Comparison of ENCODE assay signal across 8 cellular contexts in the genomic region with DNA sequence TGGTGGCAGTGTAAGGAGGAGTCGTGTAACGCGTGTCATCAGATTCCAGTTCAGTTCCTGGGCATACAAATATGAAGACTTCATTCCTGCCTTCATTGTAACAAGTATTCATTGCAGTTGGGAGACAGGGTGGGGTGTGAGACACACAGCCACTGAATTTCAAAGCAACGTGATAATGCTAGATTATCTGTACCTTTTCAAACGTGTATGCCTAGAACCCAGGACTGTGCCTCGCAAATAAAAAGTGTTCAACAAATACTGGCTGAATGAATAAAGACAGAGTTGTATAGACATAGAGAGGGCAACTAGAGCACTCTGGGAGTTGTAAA. TPM values are rescaled to one million over a fixed set of nuclear protein-coding genes. Genes with fewer than 3 reads are reported as not detected.
A peak's percentile ranks its signal among the peaks of the same experiment; 100 is the strongest.
DNase-seq lines count a peak whose midpoint lies in the region; ATAC-seq and TF ChIP-seq lines count a peak whose summit lies in the region.
"Had no signal": no experiment of that assay in that cellular context is flagged by ENCODE, and none has a peak within 500 bp of the region (broad histone marks: within the 10 kb centered on the region; RNA-seq: fewer than 3 reads in every experiment).

No MANE protein-coding gene starts in this region.

- H3K27ac ChIP-seq in IMR-90 (ENCODE audit: insufficient read depth, low read length) (no peak overlapping the region), gastroesophageal sphincter (peak overlapping the region in 3 of 4 donors; percentile 83 to 94 (median 91)), skin epidermis (peak overlapping the region in 19 of 21 experiments; percentile 82 to 94 (median 89))

- no TSS peak for BruUV-seq in IMR-90 (replicated peaks; lab: Mats Ljungman, UMichigan)

- no peak for TF ChIP-seq EP300 in gastroesophageal sphincter (IDR thresholded peaks at IDR 0.05)

- TF ChIP-seq POLR2A in IMR-90 (IDR thresholded peaks at IDR 0.05; ENCODE audit: low read depth, low read length) = no peak
- TF ChIP-seq POLR2A in gastroesophageal sphincter (IDR thresholded peaks at IDR 0.05) = no peak

- peak overlapping the region; percentile 99 for H4K5ac ChIP-seq in IMR-90 (ENCODE audit: low read depth, low read length)

- CTCF ChIA-PET in IMR-90 (lab: Yijun Ruan, JAX) = no interaction called here
- CTCF ChIA-PET in activated B cell treated with CpG ODN at 0.5 μM for 24 hours (lab: Charles Lee) = no interaction called here

- WGBS in IMR-90 (ENCODE audit: extremely low coverage in 2 of 2, insufficient read length in 1 of 2), 2 experiments = 80% methylated on average over 3 of the region's 6 CpGs; no CpG with 5 or more reads in 1 of the 2 experiments
- 59 to 100% methylated on average over 2 to 6 of the region's 6 CpGs for WGBS in gastroesophageal sphincter (ENCODE audit: low coverage in 1 of 2), 2 donors

- TF ChIP-seq RAD21 in IMR-90 (IDR thresholded peaks at IDR 0.05; ENCODE audit: low read length) = no peak

- in situ Hi-C loops in IMR-90 (cut with MboI; ENCODE audit: low sequenced_read_pairs) = no loop called here

- H3K36me3 ChIP-seq in IMR-90 (ENCODE audit: control insufficient read depth, insufficient read depth, low read length) (peaks cover 7% of the 10 kb centered on the region), gastroesophageal sphincter (peaks cover 0 to 24% of the 10 kb centered on the region in 2 donors)

- H3K4me1 ChIP-seq in IMR-90 (ENCODE audit: control insufficient read depth, insufficient read depth, low read length) (peaks cover 4% of the 10 kb centered on the region; the same call in 1 of the 2 replicates), gastroesophageal sphincter (peaks cover 0 to 60% (median 14%) of the 10 kb centered on the region in 3 donors)

- H3K9me3 ChIP-seq in IMR-90 (ENCODE audit: control insufficient read depth, insufficient read depth, low read length) = no peaks in the 10 kb centered on the region
- no peaks in the 10 kb centered on the region for H3K9me3 ChIP-seq in gastroesophageal sphincter

- peak overlapping the region; percentile 98 for H3K4me3 Mint-ChIP-seq in activated B cell treated with CpG ODN at 0.5 μM for 24 hours

- H3K4me3 ChIP-seq in IMR-90 (ENCODE audit: insufficient read depth, low read depth, low read length) (no peak overlapping the region), gastroesophageal sphincter (peak overlapping the region in 1 of 2 donors; percentile 86), skin epidermis (peak overlapping the region in 4 of 7 experiments; percentile 73 to 91 (median 86))

- DNase-seq in IMR-90 (no peak), activated B cell treated with CpG ODN at 0.5 μM for 24 hours (no peak), activated gamma-delta T cell (lab: John Stamatoyannopoulos, UW) (no peak)
- no peak for DNase-seq in activated CD8-positive, alpha-beta memory T cell treated with anti-CD3 and anti-CD28 coated beads, Interleukin-2, amount 50 U/mL, for 48 hours

- no peaks in the 10 kb centered on the region for H3K9me3 Mint-ChIP-seq in activated B cell treated with CpG ODN at 0.5 μM for 24 hours

- POLR2A ChIA-PET in IMR-90 (lab: Charles Lee; ENCODE audit: unreplicated experiment) (no interaction called here), activated B cell treated with CpG ODN at 0.5 μM for 24 hours (lab: Charles Lee) (no interaction called here)

- no peaks in the 10 kb centered on the region for H3K27me3 Mint-ChIP-seq in activated B cell treated with CpG ODN at 0.5 μM for 24 hours

- peaks cover 7% of the 10 kb centered on the region for H3K27me3 ChIP-seq in IMR-90 (ENCODE audit: control insufficient read depth, insufficient read depth, low read length)
- no peaks in the 10 kb centered on the region for H3K27me3 ChIP-seq in gastroesophageal sphincter

- no peak overlapping the region for H3K9ac ChIP-seq in IMR-90 (ENCODE audit: low read depth, low read length)

- H2BK120ac ChIP-seq in IMR-90 (ENCODE audit: low read depth, low read length) = peak overlapping the region; percentile 89; the same call in 1 of the 2 replicates

- peak overlapping the region; percentile 12 for H3K27ac Mint-ChIP-seq in activated B cell treated with CpG ODN at 0.5 μM for 24 hours

- peaks cover 39% of the 10 kb centered on the region for H3K36me3 Mint-ChIP-seq in activated B cell treated with CpG ODN at 0.5 μM for 24 hours (ENCODE audit: low read depth)

- peak overlapping the region; percentile 90; the same call in 1 of the 2 replicates for H3K14ac ChIP-seq in IMR-90 (replicated peaks; ENCODE audit: low read depth, low read length)

- H2BK20ac ChIP-seq in IMR-90 (ENCODE audit: low read depth, low read length) = no peak overlapping the region

- no peak overlapping the region; the same call in 1 of the 2 replicates for H3K18ac ChIP-seq in IMR-90 (ENCODE audit: low read depth, low read length)

- no peak for TF ChIP-seq CTCF in IMR-90 (conservative IDR thresholded peaks at IDR 0.05; ENCODE audit: low read depth, low read length)
- no peak for TF ChIP-seq CTCF in activated B cell treated with CpG ODN at 0.5 μM for 24 hours (IDR thresholded peaks at IDR 0.05)
- TF ChIP-seq CTCF in gastroesophageal sphincter (IDR thresholded peaks at IDR 0.05) = no peak

- peaks cover 7% of the 10 kb centered on the region for H3K9me1 ChIP-seq in IMR-90 (ENCODE audit: insufficient read depth, low read length)

- H2BK15ac ChIP-seq in IMR-90 (ENCODE audit: low read depth, low read length) = peak overlapping the region; percentile 90; the same call in 1 of the 3 replicates

- H4K91ac ChIP-seq in IMR-90 (ENCODE audit: insufficient read depth, low read depth, low read length) = peak overlapping the region; percentile 10; the same call in 1 of the 2 replicates

- peak overlapping the region; percentile 98 for H2AFZ ChIP-seq in IMR-90 (replicated peaks; ENCODE audit: low read length, poor library complexity)

- H3K4ac ChIP-seq in IMR-90 (ENCODE audit: low read depth, low read length) = peak overlapping the region; percentile 88

- H3K4me2 ChIP-seq in IMR-90 (ENCODE audit: low read depth, low read length) = peak overlapping the region; percentile 91

- no peak overlapping the region for H3K56ac ChIP-seq in IMR-90 (ENCODE audit: extremely low read depth, insufficient read depth, low read length)

- H3K79me1 ChIP-seq in IMR-90 (ENCODE audit: low read depth in 1 of 2, low read length in 2 of 2) = peaks cover 9 to 26% of the 10 kb centered on the region in 2 experiments

- H2AK5ac ChIP-seq in IMR-90 (ENCODE audit: low read depth, low read length) = peak overlapping the region; percentile 27; the same call in 1 of the 2 replicates

- dilution Hi-C loops in IMR-90 (cut with HindIII; ENCODE audit: low sequenced_read_pairs, unreplicated experiment) = no loop called here

- ATAC-seq in IMR-90 (ENCODE audit: low read depth) = no peak
- ATAC-seq in activated B cell treated with CpG ODN at 0.5 μM for 24 hours (ENCODE audit: low read depth) = no peak
- ATAC-seq in gastroesophageal sphincter = no peak
- no peak for ATAC-seq in HG03565 (IDR thresholded peaks at IDR 0.05; ENCODE audit: unreplicated experiment)

- no peak overlapping the region for H3K23ac ChIP-seq in IMR-90 (ENCODE audit: low read depth, low read length)

- H2BK5ac ChIP-seq in IMR-90 (ENCODE audit: low read depth, low read length, poor library complexity, severe bottlenecking) = peak overlapping the region; percentile 82

- intact Hi-C loops in IMR-90 (cut with micrococcal nuclease) = loop anchor here (2.0 kb wide), 1 partner anchor 25 kb away; no protein-coding TSS in a partner anchor
- intact Hi-C loops in activated B cell treated with CpG ODN at 0.5 μM for 24 hours (cut with micrococcal nuclease) = loop anchor here (5.0 kb wide), 2 partner anchors 129 to 439 kb away; a partner anchor contains a TSS

- peak overlapping the region; percentile 85 to 95; a peak in 3 of 4 replicates for H4K8ac ChIP-seq in IMR-90 (ENCODE audit: low read depth in 2 of 2, low read length in 2 of 2)

- peaks cover 68% of the 10 kb centered on the region for H3K4me1 Mint-ChIP-seq in activated B cell treated with CpG ODN at 0.5 μM for 24 hours

- H2AK9ac ChIP-seq in IMR-90 (replicated peaks; ENCODE audit: low read depth, low read length, poor library complexity) = no peak overlapping the region

- H4K20me1 ChIP-seq in IMR-90 (ENCODE audit: insufficient read depth, low read length) = peaks cover 10% of the 10 kb centered on the region; the same call in 1 of the 2 replicates

TF ChIP-seq in IMR-90, 13 proteins besides CTCF, POLR2A, EP300 and RAD21 (continues in another document):
- TF ChIP-seq FOS (IDR thresholded peaks at IDR 0.05; ENCODE audit: low read depth, low read length) = no peak
- no peak for TF ChIP-seq MAFK (IDR thresholded peaks at IDR 0.05; ENCODE audit: low read depth, low read length)

RNA-seq across cellular contexts. Expression of a gene that starts 0.6 kb away (rescaled TPM):
- total RNA-seq in IMR-90 (2012; rRNA removed) (5.4 and 10.3 TPM in 2 replicates), activated B cell treated with CpG ODN at 0.5 μM for 24 hours (9.1 and 10.8 TPM in 2 replicates), gastroesophageal sphincter (10 to 100 TPM in 1 of 4 donors, 1 to 10 TPM in 3; 6.9 to 11.7 (median 8.8) TPM)
- polyA plus RNA-seq in IMR-90 (2012; rRNA removed) = 1.6 and 1.8 TPM in 2 replicates
- 0.17 and 0.26 TPM in 2 replicates for polyA plus RNA-seq in IMR-90 (2012; cell fraction: cytosol; rRNA removed)
- 0.81 and 3.8 TPM in 2 replicates for polyA plus RNA-seq in IMR-90 (2012; cell fraction: nucleus; rRNA removed; ENCODE audit: low replicate concordance)

RNA-seq across cellular contexts. Expression of a gene that starts 1.5 kb away (rescaled TPM):
- total RNA-seq in IMR-90 (2012; rRNA removed) (1.3 and 1.7 TPM in 2 replicates), activated B cell treated with CpG ODN at 0.5 μM for 24 hours (7.6 and 10.1 TPM in 2 replicates), gastroesophageal sphincter (1 to 10 TPM; 3.4 to 6.7 (median 5.3) TPM)
- 0.53 and 0.62 TPM in 2 replicates for polyA plus RNA-seq in IMR-90 (2012; rRNA removed)
- 0.14 TPM in 2 replicates for polyA plus RNA-seq in IMR-90 (2012; cell fraction: cytosol; rRNA removed)
- polyA plus RNA-seq in IMR-90 (2012; cell fraction: nucleus; rRNA removed; ENCODE audit: low replicate concordance) = 0.27 and 1.4 TPM in 2 replicates

RNA-seq across cellular contexts. Expression of a gene that starts 19.0 kb away (rescaled TPM):
- total RNA-seq in IMR-90 (2012; rRNA removed) (under 0.01 TPM in 1 of 2 replicates, not detected in the other), activated B cell treated with CpG ODN at 0.5 μM for 24 hours (0.09 TPM in 1 of 2 replicates, not detected in the other), gastroesophageal sphincter (1 to 10 TPM in 2 of 4 donors, under 1 TPM in 1, not detected in 1; 0.19 to 3.7 (median 1.4) TPM)
- 0.03 TPM in 1 of 2 replicates, not detected in the other for polyA plus RNA-seq in IMR-90 (2012; rRNA removed)
- polyA plus RNA-seq in IMR-90 (2012; cell fraction: cytosol; rRNA removed) = 0.01 TPM in 1 of 2 replicates, not detected in the other
- 0.01 and 0.03 TPM in 2 replicates for polyA plus RNA-seq in IMR-90 (2012; cell fraction: nucleus; rRNA removed; ENCODE audit: low replicate concordance)
- total RNA-seq: glomerular endothelial cell had no signal

RNA-seq across cellular contexts. Expression of a gene that starts 37.1 kb away (rescaled TPM):
- total RNA-seq in IMR-90 (2012; rRNA removed) (not detected in 2 replicates), activated B cell treated with CpG ODN at 0.5 μM for 24 hours (0.17 and 0.47 TPM in 2 replicates), gastroesophageal sphincter (1 to 10 TPM in 2 of 4 donors, not detected in 2; 1.6 to 2.7 TPM)
- polyA plus RNA-seq in IMR-90 (2012; rRNA removed) = not detected in 2 replicates
- not detected in 2 replicates for polyA plus RNA-seq in IMR-90 (2012; cell fraction: cytosol; rRNA removed)
- not detected in 2 replicates for polyA plus RNA-seq in IMR-90 (2012; cell fraction: nucleus; rRNA removed; ENCODE audit: low replicate concordance)
- total RNA-seq: glomerular endothelial cell had no signal

RNA-seq across cellular contexts. Expression of a gene that starts 52.5 kb away (rescaled TPM):
- total RNA-seq in IMR-90 (2012; rRNA removed) (not detected in 2 replicates), activated B cell treated with CpG ODN at 0.5 μM for 24 hours (not detected in 2 replicates), gastroesophageal sphincter (1 to 10 TPM in 1 of 4 donors, not detected in 3; 3.1 TPM)
- polyA plus RNA-seq in IMR-90 (2012; rRNA removed) = not detected in 2 replicates
- polyA plus RNA-seq in IMR-90 (2012; cell fraction: cytosol; rRNA removed) = not detected in 2 replicates
- not detected in 2 replicates for polyA plus RNA-seq in IMR-90 (2012; cell fraction: nucleus; rRNA removed; ENCODE audit: low replicate concordance)
- total RNA-seq: glomerular endothelial cell had no signal
